In the genomic region with DNA sequence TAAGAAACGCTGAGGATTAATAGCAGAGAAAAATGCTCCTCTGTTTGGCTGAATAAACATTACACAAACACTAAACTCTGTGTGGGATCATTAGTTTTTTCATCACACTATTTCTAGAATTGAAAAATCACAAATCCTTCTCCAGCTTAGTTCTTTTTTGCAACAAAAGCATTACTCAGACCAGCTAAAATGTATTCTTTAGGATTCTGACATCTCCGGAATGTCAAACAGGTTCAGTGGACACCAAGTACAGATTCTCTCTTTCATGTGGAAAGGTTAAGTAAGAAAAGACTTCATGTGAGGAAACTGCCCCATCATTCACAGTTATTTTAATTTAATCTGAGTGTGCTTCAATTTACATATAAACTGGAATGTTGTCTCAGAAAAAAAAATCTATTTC, we compare ENCODE assay signal across 1 cellular context.
TF ChIP-seq lines count a peak whose summit lies in the region.

No MANE protein-coding gene starts in this region.

TF ChIP-seq in HCT116, 20 proteins besides CTCF, POLR2A, EP300 and RAD21 (continued from another document):
- TF ChIP-seq, protein P1, sequence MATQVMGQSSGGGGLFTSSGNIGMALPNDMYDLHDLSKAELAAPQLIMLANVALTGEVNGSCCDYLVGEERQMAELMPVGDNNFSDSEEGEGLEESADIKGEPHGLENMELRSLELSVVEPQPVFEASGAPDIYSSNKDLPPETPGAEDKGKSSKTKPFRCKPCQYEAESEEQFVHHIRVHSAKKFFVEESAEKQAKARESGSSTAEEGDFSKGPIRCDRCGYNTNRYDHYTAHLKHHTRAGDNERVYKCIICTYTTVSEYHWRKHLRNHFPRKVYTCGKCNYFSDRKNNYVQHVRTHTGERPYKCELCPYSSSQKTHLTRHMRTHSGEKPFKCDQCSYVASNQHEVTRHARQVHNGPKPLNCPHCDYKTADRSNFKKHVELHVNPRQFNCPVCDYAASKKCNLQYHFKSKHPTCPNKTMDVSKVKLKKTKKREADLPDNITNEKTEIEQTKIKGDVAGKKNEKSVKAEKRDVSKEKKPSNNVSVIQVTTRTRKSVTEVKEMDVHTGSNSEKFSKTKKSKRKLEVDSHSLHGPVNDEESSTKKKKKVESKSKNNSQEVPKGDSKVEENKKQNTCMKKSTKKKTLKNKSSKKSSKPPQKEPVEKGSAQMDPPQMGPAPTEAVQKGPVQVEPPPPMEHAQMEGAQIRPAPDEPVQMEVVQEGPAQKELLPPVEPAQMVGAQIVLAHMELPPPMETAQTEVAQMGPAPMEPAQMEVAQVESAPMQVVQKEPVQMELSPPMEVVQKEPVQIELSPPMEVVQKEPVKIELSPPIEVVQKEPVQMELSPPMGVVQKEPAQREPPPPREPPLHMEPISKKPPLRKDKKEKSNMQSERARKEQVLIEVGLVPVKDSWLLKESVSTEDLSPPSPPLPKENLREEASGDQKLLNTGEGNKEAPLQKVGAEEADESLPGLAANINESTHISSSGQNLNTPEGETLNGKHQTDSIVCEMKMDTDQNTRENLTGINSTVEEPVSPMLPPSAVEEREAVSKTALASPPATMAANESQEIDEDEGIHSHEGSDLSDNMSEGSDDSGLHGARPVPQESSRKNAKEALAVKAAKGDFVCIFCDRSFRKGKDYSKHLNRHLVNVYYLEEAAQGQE (IDR thresholded peaks at IDR 0.05; ENCODE audit: low read depth), result no peak
- TF ChIP-seq EZH2 (IDR thresholded peaks at IDR 0.05), result no peak
